24 cellular contexts compared by ENCODE assay signal in genomic region chr1:192766009-192766625, GRCh38. TPM values are rescaled to one million over a fixed set of nuclear protein-coding genes. Genes with fewer than 3 reads are reported as not detected.
DNase-seq lines count a peak whose midpoint lies in the region; ATAC-seq and TF ChIP-seq lines count a peak whose summit lies in the region.
"Had no signal": no experiment of that assay in that cellular context is flagged by ENCODE, and none has a peak within 500 bp of the region (broad histone marks: within the 10 kb centered on the region; RNA-seq: fewer than 3 reads in every experiment).

No MANE protein-coding gene starts in this region.

- peak; percentile 75 for ATAC-seq in SK-N-SH treated with all-trans-retinoic acid at 6 μM for 48 hours
- no peak for ATAC-seq in stimulated activated naive B cell treated with anti-CD40 and anti-IgM and Interleukin-4, amounts not matched to agents 10 μg/mL and 1 μg/mL and 100 μg/mL, for 72 hours (replicated peaks)
- ATAC-seq: activated naive CD4-positive, alpha-beta T cell treated with anti-CD3 and anti-CD28 coated beads, Interleukin-2, amount 50 U/mL, for 72 hours; left ventricle myocardium superior; pancreas had no signal

- DNase-seq in MCF 10A (ENCODE audit: unreplicated experiment) (peak; percentile 32), breast epithelium (ENCODE audit: low spot score in 2 of 2) (no peak), fibroblast of lung (ENCODE audit: low read depth in 2 of 2) (peak; percentile 3 to 33), germinal center (ENCODE audit: low spot score) (no peak), GM13977 (ENCODE audit: low spot score) (no peak)
- no peak for DNase-seq in stimulated activated naive B cell treated with anti-CD40 and anti-IgM and Interleukin-4, amounts not matched to agents 10 μg/mL and 1 μg/mL and 100 μg/mL, for 72 hours
- DNase-seq in stimulated activated CD4-positive, alpha-beta T cell treated with anti-CD3 and anti-CD28 coated beads, Interleukin-4, amount 100 ng/mL, for 24 hours: no peak
- DNase-seq: activated CD4-positive, alpha-beta T cell treated with anti-CD3 and anti-CD28 coated beads, Interleukin-2, amount 50 U/mL, for 1 hour; activated T-cell treated with anti-CD3 and anti-CD28 coated beads for 4 hours; CD4-positive, alpha-beta T cell; central memory CD4-positive, alpha-beta T cell; effector CD8-positive, alpha-beta T cell; KBM-7; left ventricle myocardium superior; NCI-H1092 treated with DMSO at 0.1 percent for 48 hours; pancreas; SIG-M5; stimulated activated CD4-positive, alpha-beta T cell treated with anti-CD3 and anti-CD28 coated beads, Interleukin-12 subunit alpha, Interleukin-12 subunit beta, amount 100 ng/mL, for 4 hours; stimulated activated naive CD4-positive, alpha-beta T cell treated with Interleukin-2 at 50 U/mL for 16 hours; T1000; trophoblast cell had no signal

- no peaks in the 10 kb centered on the region for H3K36me3 Mint-ChIP-seq in MCF 10A (ENCODE audit: insufficient read depth, unreplicated experiment)
- H3K36me3 Mint-ChIP-seq in stimulated activated naive B cell treated with anti-CD40 and anti-IgM and Interleukin-4, amounts not matched to agents 10 μg/mL and 1 μg/mL and 100 μg/mL, for 72 hours: no peaks in the 10 kb centered on the region
- H3K36me3 Mint-ChIP-seq: activated naive CD4-positive, alpha-beta T cell treated with anti-CD3 and anti-CD28 coated beads, Interleukin-2, amount 50 U/mL, for 72 hours had no signal

- H3K27me3 ChIP-seq in breast epithelium: no peaks in the 10 kb centered on the region
- H3K27me3 ChIP-seq in fibroblast of lung (ENCODE audit: control insufficient read depth, insufficient read depth, low read length): no peaks in the 10 kb centered on the region
- H3K27me3 ChIP-seq: pancreas had no signal

- no peak overlapping the region for H3K4me3 ChIP-seq in breast epithelium
- no peak overlapping the region for H3K4me3 ChIP-seq in fibroblast of lung (replicated peaks in 1 of 4; ENCODE audit: control extremely low read depth in 1 of 4, insufficient read depth in 1 of 4, low read depth in 3 of 4, low read length in 4 of 4)
- H3K4me3 ChIP-seq: pancreas had no signal

- no peaks in the 10 kb centered on the region for H3K36me3 ChIP-seq in breast epithelium
- no peaks in the 10 kb centered on the region for H3K36me3 ChIP-seq in fibroblast of lung (ENCODE audit: control insufficient read depth, insufficient read depth, low read length)
- H3K36me3 ChIP-seq: pancreas had no signal

- no peaks in the 10 kb centered on the region for H3K27me3 Mint-ChIP-seq in MCF 10A (ENCODE audit: insufficient read depth, unreplicated experiment)
- H3K27me3 Mint-ChIP-seq in stimulated activated naive B cell treated with anti-CD40 and anti-IgM and Interleukin-4, amounts not matched to agents 10 μg/mL and 1 μg/mL and 100 μg/mL, for 72 hours: peaks cover 27 to 30% of the 10 kb centered on the region in 2 donors

- H3K9me3 Mint-ChIP-seq in MCF 10A (ENCODE audit: unreplicated experiment): peaks cover 7% of the 10 kb centered on the region
- H3K9me3 Mint-ChIP-seq in stimulated activated naive B cell treated with anti-CD40 and anti-IgM and Interleukin-4, amounts not matched to agents 10 μg/mL and 1 μg/mL and 100 μg/mL, for 72 hours: no peaks in the 10 kb centered on the region
- H3K9me3 Mint-ChIP-seq: activated naive CD4-positive, alpha-beta T cell treated with anti-CD3 and anti-CD28 coated beads, Interleukin-2, amount 50 U/mL, for 72 hours; CD4-positive, alpha-beta T cell had no signal

- H3K4me1 ChIP-seq in breast epithelium (no peaks in the 10 kb centered on the region), fibroblast of lung (ENCODE audit: control insufficient read depth, extremely low read depth, insufficient read depth, low read length) (peaks cover 6% of the 10 kb centered on the region)
- H3K4me1 ChIP-seq: pancreas had no signal

- no TSS peak for BruUV-seq in MCF 10A (replicated peaks; lab: Mats Ljungman, UMichigan)

- CTCF ChIA-PET in MCF 10A (lab: Yijun Ruan, JAX): interaction anchor here (0.6 to 1.5 kb wide), 6 partner anchors 14 to 1539 kb away, joined by 3 read pairs; no protein-coding TSS in a partner anchor

- POLR2A ChIA-PET in MCF 10A (lab: Yijun Ruan, JAX): interaction anchor here (0.9 kb wide), 1 partner anchor 36 kb away, joined by 3 read pairs; no protein-coding TSS in a partner anchor

- H3K27ac Mint-ChIP-seq in MCF 10A (ENCODE audit: low read depth, unreplicated experiment): no peak overlapping the region
- no peak overlapping the region for H3K27ac Mint-ChIP-seq in stimulated activated naive B cell treated with anti-CD40 and anti-IgM and Interleukin-4, amounts not matched to agents 10 μg/mL and 1 μg/mL and 100 μg/mL, for 72 hours
- H3K27ac Mint-ChIP-seq: activated naive CD4-positive, alpha-beta T cell treated with anti-CD3 and anti-CD28 coated beads, Interleukin-2, amount 50 U/mL, for 72 hours; CD4-positive, alpha-beta T cell had no signal

- no peak overlapping the region for H3K4me2 ChIP-seq in fibroblast of lung (ENCODE audit: extremely low read depth, insufficient read depth, low read length)

- H3K4me3 Mint-ChIP-seq in MCF 10A (ENCODE audit: unreplicated experiment): no peak overlapping the region
- H3K4me3 Mint-ChIP-seq in stimulated activated naive B cell treated with anti-CD40 and anti-IgM and Interleukin-4, amounts not matched to agents 10 μg/mL and 1 μg/mL and 100 μg/mL, for 72 hours: no peak overlapping the region
- H3K4me3 Mint-ChIP-seq: CD4-positive, alpha-beta T cell had no signal

- H3K9ac ChIP-seq in fibroblast of lung (ENCODE audit: insufficient read depth, low read length): no peak overlapping the region

- H3K79me2 ChIP-seq in fibroblast of lung (ENCODE audit: control insufficient read depth, insufficient read depth, low read length): no peaks in the 10 kb centered on the region

- peaks cover 14% of the 10 kb centered on the region for H3K4me1 Mint-ChIP-seq in MCF 10A (ENCODE audit: insufficient read depth, unreplicated experiment)
- H3K4me1 Mint-ChIP-seq in stimulated activated naive B cell treated with anti-CD40 and anti-IgM and Interleukin-4, amounts not matched to agents 10 μg/mL and 1 μg/mL and 100 μg/mL, for 72 hours: peaks cover 4 to 5% of the 10 kb centered on the region in 2 donors

- H2AFZ ChIP-seq in fibroblast of lung (ENCODE audit: low read length): no peak overlapping the region

- H3K9me3 ChIP-seq in breast epithelium (no peaks in the 10 kb centered on the region), fibroblast of lung (ENCODE audit: control insufficient read depth, insufficient read depth, low read depth, low read length) (no peaks in the 10 kb centered on the region)
- H3K9me3 ChIP-seq: pancreas had no signal

- no peak for TF ChIP-seq CTCF in MCF 10A (IDR thresholded peaks at IDR 0.05; ENCODE audit: unreplicated experiment)
- no peak for TF ChIP-seq CTCF in breast epithelium (IDR thresholded peaks at IDR 0.05)
- no peak for TF ChIP-seq CTCF in fibroblast of lung (conservative IDR thresholded peaks at IDR 0.05 in 1 of 2, IDR thresholded peaks at IDR 0.05 in 1 of 2; ENCODE audit: low read depth in 1 of 2, low read length in 2 of 2)
- TF ChIP-seq CTCF in GM13977 (IDR thresholded peaks at IDR 0.05; ENCODE audit: extremely low read depth, insufficient read depth, missing control alignments): no peak

- TF ChIP-seq POLR2A in breast epithelium (IDR thresholded peaks at IDR 0.05): no peak

- no peak overlapping the region for H3K27ac ChIP-seq in breast epithelium
- no peak overlapping the region for H3K27ac ChIP-seq in fibroblast of lung (ENCODE audit: insufficient read depth, low read length)
- H3K27ac ChIP-seq: 22Rv1, pancreas had no signal

- in situ Hi-C loops in GM13977 (cut with MboI; ENCODE audit: low pct_unique_long_range_greater_than_20kb, low sequenced_read_pairs, unreplicated experiment): no loop called here

- H4K20me1 ChIP-seq in fibroblast of lung (ENCODE audit: control insufficient read depth, extremely low read depth, insufficient read depth, low read length): no peaks in the 10 kb centered on the region

- intact Hi-C loops in MCF 10A (cut with micrococcal nuclease): no loop called here
- intact Hi-C loops in breast epithelium (cut with DNase I; ENCODE audit: low total_unique reads): no loop called here

TF ChIP-seq in SK-N-SH treated with all-trans-retinoic acid at 6 μM for 48 hours, 23 proteins besides CTCF, POLR2A, EP300 and RAD21:
- TF ChIP-seq PPARA (CRISPR knock-in tag; IDR thresholded peaks at IDR 0.05; ENCODE audit: borderline replicate concordance): no peak
- no peak for TF ChIP-seq RARB (CRISPR knock-in tag; IDR thresholded peaks at IDR 0.05)
- no peak for TF ChIP-seq ARNTL (CRISPR knock-in tag; IDR thresholded peaks at IDR 0.05; ENCODE audit: borderline replicate concordance, low read depth)
- no peak for TF ChIP-seq ZNF8 (CRISPR knock-in tag; IDR thresholded peaks at IDR 0.05)

RNA-seq across cellular contexts. Expression of gene RGS2, which starts 42.7 kb away (rescaled TPM):
- total RNA-seq in MCF 10A (2022) (31.5 and 42.6 TPM in 2 replicates), breast epithelium (100 to 1,000 TPM in 1 of 3 donors, 10 to 100 TPM in 2; 45.9 to 753 (median 49.0) TPM), fibroblast of lung (18.2 and 31.7 TPM in 2 replicates)
- polyA plus RNA-seq in fibroblast of lung: 43.9 and 77.3 TPM in 2 replicates
- 29.8 and 49.0 TPM in 2 replicates for polyA plus RNA-seq in fibroblast of lung (2012)
- polyA minus RNA-seq in fibroblast of lung (ENCODE audit: low replicate concordance): 1.0 and 1.1 TPM in 2 replicates

Comparison
In these comparisons a context has a peak if more than half of its experiments do, and no peak if none do; other contexts are left out.
1. DNase-seq: peak in MCF 10A (single experiment) and fibroblast of lung (2 of 2); none in breast epithelium (0 of 2), germinal center (single experiment), stimulated activated naive B cell treated with anti-CD40 and anti-IgM and Interleukin-4, amounts not matched to agents 10 μg/mL and 1 μg/mL and 100 μg/mL, for 72 hours (single experiment), GM13977 (single experiment) and stimulated activated CD4-positive, alpha-beta T cell treated with anti-CD3 and anti-CD28 coated beads, Interleukin-4, amount 100 ng/mL, for 24 hours (single experiment).